In the genomic region with DNA sequence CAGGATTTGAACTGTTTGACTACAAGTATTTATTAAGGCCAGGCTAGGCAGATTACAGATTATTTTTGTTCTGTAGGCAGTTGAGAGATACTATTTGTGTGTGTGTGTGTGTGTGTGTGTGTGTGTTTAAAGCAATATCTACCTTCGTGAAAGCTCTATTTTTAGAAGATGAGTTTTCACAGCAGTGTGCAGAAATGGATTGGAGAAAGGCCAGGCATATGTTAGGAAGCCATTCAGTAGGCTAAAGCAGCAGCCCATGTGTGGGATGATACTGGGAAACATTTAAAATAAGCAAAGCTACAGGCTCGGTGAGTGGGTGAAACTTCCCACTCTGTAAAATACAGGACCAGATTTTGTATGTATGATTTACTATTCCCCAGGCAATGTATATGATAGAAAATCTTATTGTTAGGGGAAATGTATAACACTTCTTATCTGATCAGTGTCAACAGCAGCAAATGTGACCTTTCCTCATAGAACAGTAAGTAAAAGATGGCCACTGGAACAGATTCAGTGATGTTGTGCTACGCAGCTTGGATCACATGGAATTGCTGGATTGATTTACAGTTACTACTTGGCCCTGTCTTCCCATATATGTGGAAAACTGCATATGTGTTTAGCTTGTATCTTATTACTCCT, we compare ENCODE assay signal across 18 cellular contexts.
"Had no signal": no experiment of that assay in that cellular context is flagged by ENCODE, and none has a peak within 500 bp of the region (broad histone marks: within the 10 kb centered on the region; RNA-seq: fewer than 3 reads in every experiment).

No MANE protein-coding gene starts in this region.

- H3K27me3 ChIP-seq: pancreas, tibial nerve, vagina had no signal

- H3K27me3 Mint-ChIP-seq: activated CD4-positive, alpha-beta T cell treated with anti-CD3 and anti-CD28 coated beads for 36 hours; activated CD8-positive, alpha-beta T cell treated with anti-CD3 and anti-CD28 coated beads for 36 hours; activated naive CD8-positive, alpha-beta T cell treated with anti-CD3 and anti-CD28 coated beads, Interleukin-2, amount 10 ng/mL, durations not matched to agents 7 days and 5 days had no signal

- H3K36me3 ChIP-seq: pancreas, tibial nerve, vagina had no signal

- ATAC-seq: activated CD4-positive, alpha-beta T cell treated with anti-CD3 and anti-CD28 coated beads for 36 hours; activated CD8-positive, alpha-beta T cell treated with anti-CD3 and anti-CD28 coated beads for 36 hours; activated T-cell treated with anti-CD3 and anti-CD28 coated beads, Interleukin-2, amount 50 U/mL, for 72 hours; mucosa of descending colon; pancreas; stimulated activated effector memory CD8-positive, alpha-beta T cell treated with anti-CD3 and anti-CD28 coated beads, Interleukin-12 subunit alpha, Interleukin-12 subunit beta, amount 100 ng/mL, for 72 hours had no signal

- DNase-seq: activated CD4-positive, alpha-beta T cell treated with anti-CD3 and anti-CD28 coated beads for 36 hours; activated CD8-positive, alpha-beta memory T cell treated with anti-CD3 and anti-CD28 coated beads, Interleukin-2, amount 50 U/mL, for 4 hours; activated CD8-positive, alpha-beta T cell treated with anti-CD3 and anti-CD28 coated beads for 36 hours; activated naive CD8-positive, alpha-beta T cell treated with anti-CD3 and anti-CD28 coated beads, Interleukin-2, amount 10 ng/mL, durations not matched to agents 7 days and 5 days; activated T-cell treated with anti-CD3 and anti-CD28 coated beads, Interleukin-2, amount 50 U/mL, for 72 hours; aorta; cortex of kidney; effector CD8-positive, alpha-beta T cell; hippocampal formation; mammary epithelial cell; mucosa of descending colon; pancreas; small intestine; T-helper 1 cell had no signal

- H3K9me3 Mint-ChIP-seq: activated CD8-positive, alpha-beta T cell treated with anti-CD3 and anti-CD28 coated beads for 36 hours; activated naive CD8-positive, alpha-beta T cell treated with anti-CD3 and anti-CD28 coated beads, Interleukin-2, amount 10 ng/mL, durations not matched to agents 7 days and 5 days had no signal

- H3K36me3 Mint-ChIP-seq: activated naive CD8-positive, alpha-beta T cell treated with anti-CD3 and anti-CD28 coated beads, Interleukin-2, amount 10 ng/mL, durations not matched to agents 7 days and 5 days; stimulated activated effector memory CD8-positive, alpha-beta T cell treated with anti-CD3 and anti-CD28 coated beads, Interleukin-12 subunit alpha, Interleukin-12 subunit beta, amount 100 ng/mL, for 72 hours had no signal

- H3K27ac ChIP-seq: pancreas, tibial nerve, vagina, VCaP had no signal

- H3K4me1 Mint-ChIP-seq: activated CD4-positive, alpha-beta T cell treated with anti-CD3 and anti-CD28 coated beads for 36 hours; activated naive CD8-positive, alpha-beta T cell treated with anti-CD3 and anti-CD28 coated beads, Interleukin-2, amount 10 ng/mL, durations not matched to agents 7 days and 5 days; stimulated activated effector memory CD8-positive, alpha-beta T cell treated with anti-CD3 and anti-CD28 coated beads, Interleukin-12 subunit alpha, Interleukin-12 subunit beta, amount 100 ng/mL, for 72 hours had no signal

- H3K27ac Mint-ChIP-seq: activated CD4-positive, alpha-beta T cell treated with anti-CD3 and anti-CD28 coated beads for 36 hours; activated CD8-positive, alpha-beta T cell treated with anti-CD3 and anti-CD28 coated beads for 36 hours; activated naive CD8-positive, alpha-beta T cell treated with anti-CD3 and anti-CD28 coated beads, Interleukin-2, amount 10 ng/mL, durations not matched to agents 7 days and 5 days; activated T-cell treated with anti-CD3 and anti-CD28 coated beads, Interleukin-2, amount 50 U/mL, for 72 hours; stimulated activated effector memory CD8-positive, alpha-beta T cell treated with anti-CD3 and anti-CD28 coated beads, Interleukin-12 subunit alpha, Interleukin-12 subunit beta, amount 100 ng/mL, for 72 hours had no signal

- H3K4me3 ChIP-seq: mucosa of descending colon, pancreas, tibial nerve, vagina had no signal

- H3K4me3 Mint-ChIP-seq: activated CD4-positive, alpha-beta T cell treated with anti-CD3 and anti-CD28 coated beads for 36 hours; activated CD8-positive, alpha-beta T cell treated with anti-CD3 and anti-CD28 coated beads for 36 hours; activated naive CD8-positive, alpha-beta T cell treated with anti-CD3 and anti-CD28 coated beads, Interleukin-2, amount 10 ng/mL, durations not matched to agents 7 days and 5 days; activated T-cell treated with anti-CD3 and anti-CD28 coated beads, Interleukin-2, amount 50 U/mL, for 72 hours; stimulated activated effector memory CD8-positive, alpha-beta T cell treated with anti-CD3 and anti-CD28 coated beads, Interleukin-12 subunit alpha, Interleukin-12 subunit beta, amount 100 ng/mL, for 72 hours had no signal

- H3K9me3 ChIP-seq: mucosa of descending colon, pancreas, tibial nerve, vagina had no signal

- H3K4me1 ChIP-seq: pancreas, tibial nerve, vagina had no signal
